ENCODE assay signal across 8 cellular contexts in genomic region chr7:66493235-66494181, GRCh38.
DNase-seq lines count a peak whose midpoint lies in the region; ATAC-seq, FAIRE-seq and TF ChIP-seq lines count a peak whose summit lies in the region.

No MANE protein-coding gene starts in this region.

- H3K56ac ChIP-seq in H1 (replicated peaks; ENCODE audit: insufficient read length, low read depth, low read length), result no peak overlapping the region
- H3K56ac ChIP-seq in mesendoderm (ENCODE audit: low read length), result peak overlapping the region; percentile 87

- peak; percentile 75 to 97 for TF ChIP-seq POLR2A in H1 (IDR thresholded peaks at IDR 0.05; ENCODE audit: control extremely low read depth in 1 of 2, low read depth in 2 of 2, low read length in 2 of 2)

- peak overlapping the region; percentile 84; the same call in 1 of the 2 replicates for H2AFZ ChIP-seq in H1 (ENCODE audit: low read length)

- FAIRE-seq in H1 (lab: Jason Lieb, UNC), result no peak

- H3K36me3 ChIP-seq in H1 (ENCODE audit: control insufficient read depth in 2 of 4, insufficient read depth in 4 of 4, low read length in 3 of 4), result no peaks in the 10 kb centered on the region
- no peaks in the 10 kb centered on the region for H3K36me3 ChIP-seq in mesendoderm (ENCODE audit: control insufficient read depth, insufficient read depth, low read length)

- peak overlapping the region; percentile 96 for H2BK5ac ChIP-seq in H1 (ENCODE audit: low read depth, low read length)
- no peak overlapping the region for H2BK5ac ChIP-seq in mesendoderm (ENCODE audit: low read length)

- H3K27ac ChIP-seq in H1 (ENCODE audit: low read depth, low read length) (peak overlapping the region; percentile 98), mesendoderm (ENCODE audit: low read depth, low read length) (peak overlapping the region; percentile 14)

- H3K4ac ChIP-seq in H1 (replicated peaks; ENCODE audit: insufficient read length, low read depth, low read length) (peak overlapping the region; percentile 23), mesendoderm (ENCODE audit: low read depth, low read length) (peak overlapping the region; percentile 63)

- H2AK5ac ChIP-seq in H1 (ENCODE audit: low read depth, low read length), result peak overlapping the region; percentile 76; the same call in 1 of the 2 replicates
- no peak overlapping the region for H2AK5ac ChIP-seq in mesendoderm (ENCODE audit: low read length)

- H2BK12ac ChIP-seq in H1 (ENCODE audit: low read depth, low read length), result peak overlapping the region; percentile 50; the same call in 1 of the 2 replicates

- ATAC-seq in GM19468 (IDR thresholded peaks at IDR 0.05; ENCODE audit: extremely low read depth, unreplicated experiment), result peak; percentile 92

- H4K91ac ChIP-seq in H1 (replicated peaks; ENCODE audit: insufficient read length, low read length), result no peak overlapping the region

- peaks cover 6% of the 10 kb centered on the region; the same call in 1 of the 2 replicates for H3K79me1 ChIP-seq in H1 (ENCODE audit: low read depth, low read length)
- H3K79me1 ChIP-seq in mesendoderm (ENCODE audit: low read length), result no peaks in the 10 kb centered on the region

- peaks cover 2% of the 10 kb centered on the region; the same call in 1 of the 2 replicates for H3K23me2 ChIP-seq in H1 (ENCODE audit: low read depth, low read length)

- peaks cover 0 to 8% of the 10 kb centered on the region in 2 experiments; a peak in 2 of 4 replicates for H3K79me2 ChIP-seq in H1 (ENCODE audit: control insufficient read depth in 1 of 2, insufficient read depth in 2 of 2, low read length in 2 of 2)
- H3K79me2 ChIP-seq in mesendoderm (ENCODE audit: control insufficient read depth, insufficient read depth, low read length), result no peaks in the 10 kb centered on the region

- POLR2A ChIA-PET in H1 (lab: Charles Lee; ENCODE audit: partially characterized antibody), result interaction anchor here (0.7 to 1.8 kb wide), 13 partner anchors 9 to 418 kb away, joined by 3 to 6 read pairs (median 3); partner anchors contain the start of gene ASL

- H2BK120ac ChIP-seq in H1 (replicated peaks; ENCODE audit: low read depth, low read length), result no peak overlapping the region
- H2BK120ac ChIP-seq in mesendoderm (ENCODE audit: low read depth, low read length), result no peak overlapping the region

- CTCF ChIA-PET in H1 (lab: Charles Lee; ENCODE audit: partially characterized antibody), result interaction anchor here (1.2 kb wide), 1 partner anchor 64 kb away, joined by 4 read pairs; no protein-coding TSS in a partner anchor

- DNase-seq in COLO829 (ENCODE audit: low spot score) (peak; percentile 97), HS-5 (ENCODE audit: low read depth) (peak; percentile 81), H1 (ENCODE audit: low read depth in 1 of 2, low spot score in 2 of 2) (peak; percentile 93 to 98), mesendoderm (peak; percentile 99)
- peak; percentile 97 for DNase-seq in NK-92 treated with Interleukin-12 subunit alpha and Interleukin-12 subunit beta, amount 100 ng/mL, for 24 hours (lab: John Stamatoyannopoulos, UW)
- peak; percentile 90 to 91 (median 90) for DNase-seq in activated CD8-positive, alpha-beta memory T cell treated with anti-CD3 and anti-CD28 coated beads for 48 hours (ENCODE audit: low read depth in 2 of 3, low spot score in 2 of 3)
- DNase-seq in stimulated activated CD8-positive, alpha-beta memory T cell treated with anti-CD3 and anti-CD28 coated beads, Interleukin-15, amount 100 ng/mL, for 1 hour (ENCODE audit: low read depth), result peak; percentile 92

- H3K4me3 ChIP-seq in H1 (ENCODE audit: extremely low read depth in 1 of 4, insufficient read depth in 2 of 4, low read depth in 3 of 4, low read length in 4 of 4) (peak overlapping the region; percentile 74 to 82 (median 80)), mesendoderm (ENCODE audit: low read length) (peak overlapping the region; percentile 58)

- H3K4me1 ChIP-seq in H1 (replicated peaks in 1 of 4; ENCODE audit: control insufficient read depth in 3 of 4, insufficient read depth in 4 of 4, low read length in 3 of 4) (peaks cover 0 to 4% (median 2%) of the 10 kb centered on the region in 4 experiments; a peak in 5 of 7 replicates), mesendoderm (ENCODE audit: control insufficient read depth, low read depth, low read length) (no peaks in the 10 kb centered on the region)

- H3K4me2 ChIP-seq in H1 (ENCODE audit: insufficient read depth in 1 of 2, low read depth in 2 of 2, low read length in 2 of 2), result peak overlapping the region; percentile 80 to 93
- peak overlapping the region; percentile 30 for H3K4me2 ChIP-seq in mesendoderm (ENCODE audit: low read length)

- H3K14ac ChIP-seq in H1 (ENCODE audit: insufficient read length), result no peak overlapping the region

- WGBS in H1 (ENCODE audit: extremely low coverage in 1 of 2, insufficient coverage in 1 of 2, insufficient read length in 1 of 2, insufficient replicate concordance in 2 of 2, low coverage in 1 of 2, low lambda C conversion rate in 2 of 2, missing lambda C conversion rate in 1 of 2), 2 experiments, result 3% methylated on average over 64 of the region's 68 CpGs; no CpG with 5 or more reads in 1 of the 2 experiments
- WGBS in mesendoderm (ENCODE audit: extremely low coverage, insufficient coverage, low lambda C conversion rate), result no CpG with 5 or more reads among the region's 68 CpGs

- H3K9me3 ChIP-seq in H1 (ENCODE audit: insufficient read depth in 2 of 2, low read depth in 1 of 2, low read length in 1 of 2), result no peaks in the 10 kb centered on the region

- H2BK15ac ChIP-seq in H1 (ENCODE audit: low read length) (no peak overlapping the region), mesendoderm (replicated peaks; ENCODE audit: low read depth) (no peak overlapping the region)

- no peaks in the 10 kb centered on the region for H3K27me3 ChIP-seq in H1 (replicated peaks in 1 of 4; ENCODE audit: control insufficient read depth in 3 of 4, extremely low read depth in 1 of 4, insufficient read depth in 3 of 4, low read length in 3 of 4)
- no peaks in the 10 kb centered on the region for H3K27me3 ChIP-seq in mesendoderm (ENCODE audit: insufficient read depth, low read length, poor library complexity)

- H4K5ac ChIP-seq in H1 (ENCODE audit: insufficient read length, low read depth, low read length) (peak overlapping the region; percentile 79), mesendoderm (ENCODE audit: low read length) (no peak overlapping the region)

- no peak for TF ChIP-seq RAD21 in H1 (IDR thresholded peaks at IDR 0.05 in 1 of 2, conservative IDR thresholded peaks at IDR 0.05 in 1 of 2; ENCODE audit: low read depth in 2 of 2, low read length in 2 of 2)

- peak overlapping the region; percentile 84 for H3K18ac ChIP-seq in H1 (ENCODE audit: extremely low read depth, low read length)
- peak overlapping the region; percentile 9 for H3K18ac ChIP-seq in mesendoderm (ENCODE audit: low read length)

- H3K23ac ChIP-seq in H1 (ENCODE audit: insufficient read length), result no peak overlapping the region
- no peak overlapping the region for H3K23ac ChIP-seq in mesendoderm (ENCODE audit: low read length)

- H2BK20ac ChIP-seq in H1 (ENCODE audit: low read length), result no peak overlapping the region

- H3K9ac ChIP-seq in H1 (replicated peaks in 1 of 4; ENCODE audit: extremely low read depth in 1 of 4, low read depth in 3 of 4, low read length in 3 of 4) (peak overlapping the region; percentile 92 to 96 (median 92)), mesendoderm (ENCODE audit: low read length) (peak overlapping the region; percentile 71)

- H4K8ac ChIP-seq in H1 (ENCODE audit: extremely low read depth, insufficient read depth, low read length) (peak overlapping the region; percentile 98), mesendoderm (ENCODE audit: low read depth, low read length) (peak overlapping the region; percentile 79)

- no peak for TF ChIP-seq EP300 in H1 (IDR thresholded peaks at IDR 0.05; ENCODE audit: borderline replicate concordance in 1 of 2, low read depth in 2 of 2, low read length in 2 of 2)

- peak in 2 of 3 experiments; percentile 5 to 10; a peak in 2 of 4 replicates for TF ChIP-seq CTCF in H1 (IDR thresholded peaks at IDR 0.05; ENCODE audit: control extremely low read depth in 1 of 3, insufficient read depth in 1 of 3, low read depth in 1 of 3, low read length in 3 of 3)

- H4K20me1 ChIP-seq in H1 (replicated peaks in 1 of 2; ENCODE audit: control insufficient read depth in 1 of 2, insufficient read depth in 2 of 2, low read length in 2 of 2), result no peaks in the 10 kb centered on the region

TF ChIP-seq in H1, 55 proteins besides CTCF, POLR2A, EP300 and RAD21 (continues in another document):
- TF ChIP-seq RNF2 (IDR thresholded peaks at IDR 0.05; ENCODE audit: borderline replicate concordance, low read depth, low read length, missing control alignments, poor library complexity, severe bottlenecking) (no peak), MAX (IDR thresholded peaks at IDR 0.05) (peak; percentile 66; the same call in 1 of the 2 replicates), PHF8 (conservative IDR thresholded peaks at IDR 0.05; ENCODE audit: low read depth, low read length) (peak; percentile 85), SRF (IDR thresholded peaks at IDR 0.05; ENCODE audit: low read depth, low read length) (peak; percentile 76), CREB1 (IDR thresholded peaks at IDR 0.05) (peak; percentile 99), ATF3 (IDR thresholded peaks at IDR 0.05; ENCODE audit: insufficient read depth, low read depth, low read length) (peak; percentile 80), BCL11A (IDR thresholded peaks at IDR 0.05; ENCODE audit: low read depth in 2 of 2, low read length in 2 of 2) (no peak), TCF12 (IDR thresholded peaks at IDR 0.05; ENCODE audit: low read depth, low read length) (no peak), GTF2F1 (IDR thresholded peaks at IDR 0.05; ENCODE audit: borderline replicate concordance, low read depth, low read length) (0 out of 2 replicates have a peak, but pooled peaks have one; percentile 60), POLR2AphosphoS5 (IDR thresholded peaks at IDR 0.05; ENCODE audit: low read depth, low read length) (peak; percentile 90), RBBP5 (IDR thresholded peaks at IDR 0.05; ENCODE audit: borderline replicate concordance, low read depth, low read length) (peak; percentile 61), ASH2L (IDR thresholded peaks at IDR 0.05; ENCODE audit: low read length) (peak; percentile 61)

Comparison
In these comparisons a context has a peak if more than half of its experiments do, and no peak if none do; other contexts are left out.
1. Peak in every context shown above with its lines: DNase-seq, ATAC-seq, H3K4me3 ChIP-seq and H3K27ac ChIP-seq.